In the genomic region with DNA sequence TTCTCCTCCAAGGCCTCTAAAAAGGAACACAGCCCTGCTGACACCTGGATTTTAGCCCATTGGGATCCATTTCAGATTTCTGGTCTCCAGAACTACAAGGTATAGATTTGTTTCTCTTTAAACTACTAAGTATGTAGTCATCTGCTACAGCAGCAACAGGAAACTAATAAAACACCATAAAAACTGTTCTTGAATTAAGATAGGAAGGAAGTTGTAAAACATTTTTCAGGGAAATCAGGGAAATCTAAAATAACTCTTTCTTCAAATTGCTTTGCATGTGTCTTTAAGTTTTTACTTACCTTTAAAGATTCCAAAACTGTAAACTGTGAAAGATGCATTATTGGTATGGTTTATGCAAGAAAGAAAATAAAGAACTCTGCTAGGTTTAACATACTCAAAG, we compare ENCODE assay signal across 19 cellular contexts.
DNase-seq lines count a peak whose midpoint lies in the region; ATAC-seq, FAIRE-seq and TF ChIP-seq lines count a peak whose summit lies in the region.
"Had no signal": no experiment of that assay in that cellular context is flagged by ENCODE, and none has a peak within 500 bp of the region (broad histone marks: within the 10 kb centered on the region; RNA-seq: fewer than 3 reads in every experiment).

No MANE protein-coding gene starts in this region.

- no peaks in the 10 kb centered on the region for H3K36me3 ChIP-seq in SK-N-MC (ENCODE audit: insufficient read depth, low read length)
- H3K36me3 ChIP-seq: BLaER1 treated with 17β-estradiol and CSF1 and Interleukin-3, amounts not matched to agents 10 nM and 100 nM had no signal

- no peak overlapping the region for H3K4me3 ChIP-seq in A549
- peak overlapping the region; percentile 5; the same call in 1 of the 2 replicates for H3K4me3 ChIP-seq in SK-N-MC
- H3K4me3 ChIP-seq: BLaER1 treated with 17β-estradiol and CSF1 and Interleukin-3, amounts not matched to agents 10 nM and 100 nM; GM12878 had no signal

- no peaks in the 10 kb centered on the region for H3K4me1 ChIP-seq in A549
- H3K4me1 ChIP-seq: Caco-2 had no signal

- no peak for TF ChIP-seq EP300 in A549 (IDR thresholded peaks at IDR 0.05)

- H3K9ac ChIP-seq in SK-N-MC (ENCODE audit: insufficient read length), result no peak overlapping the region
- H3K9ac ChIP-seq: BLaER1 treated with 17β-estradiol and CSF1 and Interleukin-3, amounts not matched to agents 10 nM and 100 nM had no signal

- no peak for TF ChIP-seq RAD21 in A549 (conservative IDR thresholded peaks at IDR 0.05 in 1 of 2, IDR thresholded peaks at IDR 0.05 in 1 of 2)

- CTCF ChIA-PET in A549 (lab: Yijun Ruan, JAX), result no interaction called here

- no peak for TF ChIP-seq POLR2A in A549 (IDR thresholded peaks at IDR 0.05; ENCODE audit: low read length)

- H3K27ac ChIP-seq in A549 (no peak overlapping the region), SK-N-MC (no peak overlapping the region)
- H3K27ac ChIP-seq: 22Rv1; BLaER1 treated with 17β-estradiol and CSF1 and Interleukin-3, amounts not matched to agents 10 nM and 100 nM; C4-2B had no signal

- FAIRE-seq in A549 (lab: Jason Lieb, UNC), result peak; percentile 61
- FAIRE-seq: D721Med, G401.6, GM12878, GM12892, GM18507 had no signal

- DNase-seq in A549 (ENCODE audit: low read depth in 1 of 2, low spot score in 1 of 2) (no peak), Kasumi-1 (lab: John Stamatoyannopoulos, UW) (peak; percentile 9 to 11), SK-N-MC (ENCODE audit: low read depth, low spot score) (peak; percentile 53), mesenteric fat pad (ENCODE audit: low spot score) (no peak)
- DNase-seq: AML-193; Caco-2; Calu3; CD4-positive, alpha-beta T cell; CD8-positive, alpha-beta T cell; DMS79 treated with DMSO at 0.1 percent for 48 hours had no signal

- POLR2A ChIA-PET in A549 (lab: Yijun Ruan, JAX), result no interaction called here

- no peaks in the 10 kb centered on the region for H3K9me3 ChIP-seq in A549
- H3K9me3 ChIP-seq in SK-N-MC (ENCODE audit: low read depth, low read length), result no peaks in the 10 kb centered on the region
- H3K9me3 ChIP-seq: BLaER1 treated with 17β-estradiol and CSF1 and Interleukin-3, amounts not matched to agents 10 nM and 100 nM; Caco-2 had no signal

- H3K4me2 ChIP-seq in A549, result no peak overlapping the region
- H3K4me2 ChIP-seq: BLaER1 treated with 17β-estradiol and CSF1 and Interleukin-3, amounts not matched to agents 10 nM and 100 nM had no signal

- ATAC-seq in A549, result no peak
- ATAC-seq in HG02588 (IDR thresholded peaks at IDR 0.05; ENCODE audit: unreplicated experiment), result no peak
- ATAC-seq: CD8-positive, alpha-beta T cell; GM12878 had no signal

- no peak for TF ChIP-seq CTCF in A549 (IDR thresholded peaks at IDR 0.05)

TF ChIP-seq in A549, 52 proteins besides CTCF, POLR2A, EP300 and RAD21:
- TF ChIP-seq SMC3 (IDR thresholded peaks at IDR 0.05) (no peak), MYC (IDR thresholded peaks at IDR 0.05; ENCODE audit: borderline replicate concordance, low read length) (no peak), POLR2AphosphoS2 (conservative IDR thresholded peaks at IDR 0.05; ENCODE audit: low read length) (no peak), HOXB5 (CRISPR knock-in tag; IDR thresholded peaks at IDR 0.05) (no peak), NPAS2 (CRISPR knock-in tag; IDR thresholded peaks at IDR 0.05; ENCODE audit: borderline replicate concordance) (no peak), TP53 (CRISPR knock-in tag; IDR thresholded peaks at IDR 0.05) (no peak), SREBF2 (IDR thresholded peaks at IDR 0.05) (no peak), HOXB13 (CRISPR knock-in tag; IDR thresholded peaks at IDR 0.05; ENCODE audit: low read depth) (no peak), RNF2 (IDR thresholded peaks at IDR 0.05; ENCODE audit: borderline replicate concordance, low read depth) (no peak), CEBPB (IDR thresholded peaks at IDR 0.05) (no peak), ZC3H11A (IDR thresholded peaks at IDR 0.05) (no peak)
- TF ChIP-seq, protein P1, sequence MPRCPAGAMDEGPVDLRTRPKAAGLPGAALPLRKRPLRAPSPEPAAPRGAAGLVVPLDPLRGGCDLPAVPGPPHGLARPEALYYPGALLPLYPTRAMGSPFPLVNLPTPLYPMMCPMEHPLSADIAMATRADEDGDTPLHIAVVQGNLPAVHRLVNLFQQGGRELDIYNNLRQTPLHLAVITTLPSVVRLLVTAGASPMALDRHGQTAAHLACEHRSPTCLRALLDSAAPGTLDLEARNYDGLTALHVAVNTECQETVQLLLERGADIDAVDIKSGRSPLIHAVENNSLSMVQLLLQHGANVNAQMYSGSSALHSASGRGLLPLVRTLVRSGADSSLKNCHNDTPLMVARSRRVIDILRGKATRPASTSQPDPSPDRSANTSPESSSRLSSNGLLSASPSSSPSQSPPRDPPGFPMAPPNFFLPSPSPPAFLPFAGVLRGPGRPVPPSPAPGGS (IDR thresholded peaks at IDR 0.05), result no peak
- TF ChIP-seq, protein P2, sequence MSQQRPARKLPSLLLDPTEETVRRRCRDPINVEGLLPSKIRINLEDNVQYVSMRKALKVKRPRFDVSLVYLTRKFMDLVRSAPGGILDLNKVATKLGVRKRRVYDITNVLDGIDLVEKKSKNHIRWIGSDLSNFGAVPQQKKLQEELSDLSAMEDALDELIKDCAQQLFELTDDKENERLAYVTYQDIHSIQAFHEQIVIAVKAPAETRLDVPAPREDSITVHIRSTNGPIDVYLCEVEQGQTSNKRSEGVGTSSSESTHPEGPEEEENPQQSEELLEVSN (IDR thresholded peaks at IDR 0.05; ENCODE audit: borderline replicate concordance, low read depth), result no peak
- TF ChIP-seq, protein P3, sequence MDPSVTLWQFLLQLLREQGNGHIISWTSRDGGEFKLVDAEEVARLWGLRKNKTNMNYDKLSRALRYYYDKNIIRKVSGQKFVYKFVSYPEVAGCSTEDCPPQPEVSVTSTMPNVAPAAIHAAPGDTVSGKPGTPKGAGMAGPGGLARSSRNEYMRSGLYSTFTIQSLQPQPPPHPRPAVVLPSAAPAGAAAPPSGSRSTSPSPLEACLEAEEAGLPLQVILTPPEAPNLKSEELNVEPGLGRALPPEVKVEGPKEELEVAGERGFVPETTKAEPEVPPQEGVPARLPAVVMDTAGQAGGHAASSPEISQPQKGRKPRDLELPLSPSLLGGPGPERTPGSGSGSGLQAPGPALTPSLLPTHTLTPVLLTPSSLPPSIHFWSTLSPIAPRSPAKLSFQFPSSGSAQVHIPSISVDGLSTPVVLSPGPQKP (IDR thresholded peaks at IDR 0.05; ENCODE audit: low read depth, low read length), result no peak

Comparison
In these comparisons a context has a peak if more than half of its experiments do, and no peak if none do; other contexts are left out.
1. DNase-seq: peak in Kasumi-1 (2 of 2) and SK-N-MC (single experiment); none in A549 (0 of 2) and mesenteric fat pad (single experiment).